In genomic region chr11:11036185-11037161, GRCh38 we compare ENCODE assay signal across 8 cellular contexts.
DNase-seq lines count a peak whose midpoint lies in the region; ATAC-seq and TF ChIP-seq lines count a peak whose summit lies in the region.

No MANE protein-coding gene starts in this region.

- H3K4me3 ChIP-seq in AG04449 (ENCODE audit: low read depth, low read length) (no peak overlapping the region), coronary artery (no peak overlapping the region), right lobe of liver (no peak overlapping the region), transverse colon (no peak overlapping the region)

- intact Hi-C loops in right lobe of liver (cut with DNase I) (loop anchor here (5.0 to 10.0 kb wide), 3 partner anchors 118 to 751 kb away; no protein-coding TSS in a partner anchor), transverse colon (cut with DNase I; ENCODE audit: low total_unique reads) (loop anchor here (5.0 kb wide), 1 partner anchor 751 kb away; no protein-coding TSS in a partner anchor)

- ATAC-seq in right lobe of liver: peak; percentile 85 to 94 (median 88)
- ATAC-seq in HG02571 (IDR thresholded peaks at IDR 0.05; ENCODE audit: unreplicated experiment): no peak

- TF ChIP-seq EP300 in transverse colon (IDR thresholded peaks at IDR 0.05; ENCODE audit: low read depth): no peak

- H3K36me3 ChIP-seq in right lobe of liver: no peaks in the 10 kb centered on the region
- no peaks in the 10 kb centered on the region for H3K36me3 ChIP-seq in transverse colon

- H3K27me3 ChIP-seq in right lobe of liver (no peaks in the 10 kb centered on the region), transverse colon (no peaks in the 10 kb centered on the region)

- H3K9me3 ChIP-seq in right lobe of liver (no peaks in the 10 kb centered on the region), transverse colon (no peaks in the 10 kb centered on the region)

- TF ChIP-seq CTCF in AG04449 (IDR thresholded peaks at IDR 0.05; ENCODE audit: insufficient read depth, low read length, missing control alignments) (peak; percentile 58), RWPE1 (conservative IDR thresholded peaks at IDR 0.05; ENCODE audit: low read depth) (peak; percentile 30; the same call in 1 of the 2 replicates), coronary artery (IDR thresholded peaks at IDR 0.05) (peak; percentile 64), right lobe of liver (IDR thresholded peaks at IDR 0.05) (peak; percentile 71 to 81 (median 79)), transverse colon (IDR thresholded peaks at IDR 0.05) (peak; percentile 60 to 74 (median 64))

- WGBS in right lobe of liver (ENCODE audit: insufficient coverage, low coverage, low lambda C conversion rate, missing lambda C conversion rate): 66% methylated on average over 4 of the region's 4 CpGs
- 82 to 89% methylated on average over 3 to 4 of the region's 4 CpGs for WGBS in transverse colon (ENCODE audit: low coverage in 1 of 2), 2 donors

- TF ChIP-seq POLR2A in right lobe of liver (IDR thresholded peaks at IDR 0.05) (no peak), transverse colon (IDR thresholded peaks at IDR 0.05) (no peak)

- CTCF ChIA-PET in AG04449 (lab: Yijun Ruan, JAX) (interaction anchor here (0.5 to 14.0 kb wide), 34 partner anchors 9 to 771 kb away, joined by 3 to 154 read pairs (median 4); partner anchors contain the start of gene GALNT18), RWPE1 (lab: Yijun Ruan, JAX) (interaction anchor here (0.6 to 1.2 kb wide), 13 partner anchors 9 to 751 kb away, joined by 3 to 5 read pairs (median 3); no protein-coding TSS in a partner anchor)

- POLR2A ChIA-PET in AG04449 (lab: Yijun Ruan, JAX): no interaction called here
- POLR2A ChIA-PET in RWPE1 (lab: Yijun Ruan, JAX; ENCODE audit: low non-redundant PET): no interaction called here

- no peak for DNase-seq in AG04449 (ENCODE audit: low read depth, low spot score)
- DNase-seq in ELR (ENCODE audit: low read depth): peak; percentile 61
- peak; percentile 46 for DNase-seq in LHCN-M2 (ENCODE audit: low read depth)
- DNase-seq in RWPE1 (ENCODE audit: low spot score): peak; percentile 9
- DNase-seq in coronary artery (ENCODE audit: low spot score): no peak
- DNase-seq in right lobe of liver: peak in 1 of 3 donors; percentile 51
- no peak for DNase-seq in transverse colon

- no peak overlapping the region for H3K27ac ChIP-seq in RWPE1
- no peak overlapping the region for H3K27ac ChIP-seq in coronary artery
- no peak overlapping the region for H3K27ac ChIP-seq in right lobe of liver
- peak overlapping the region in 3 of 4 donors; percentile 60 to 78 (median 74) for H3K27ac ChIP-seq in transverse colon

- H3K4me1 ChIP-seq in right lobe of liver (no peaks in the 10 kb centered on the region), transverse colon (peaks cover 3 to 25% (median 10%) of the 10 kb centered on the region in 4 donors)

- in situ Hi-C loops in transverse colon (cut with MboI; ENCODE audit: low pct_ligation_motif_present in 1 of 4, low pct_unique_long_range_greater_than_20kb in 1 of 4, low sequenced_read_pairs in 3 of 4): loop anchor here in 3 of 4 donors (10.0 to 25.0 kb wide), 2 partner anchors 226 to 748 kb away; no protein-coding TSS in a partner anchor

Comparison
In these comparisons a context has a peak if more than half of its experiments do, and no peak if none do; other contexts are left out.
1. DNase-seq: peak in ELR (single experiment), LHCN-M2 (single experiment) and RWPE1 (single experiment); none in AG04449 (single experiment), coronary artery (single experiment) and transverse colon (single experiment).
2. H3K27ac ChIP-seq: peak in transverse colon (3 of 4); none in RWPE1 (single experiment), coronary artery (0 of 2) and right lobe of liver (0 of 3).
3. Peak in every context shown above with its lines, with median percentiles within 50 percentile points of each other: CTCF ChIP-seq.